9 cellular contexts compared by ENCODE assay signal in genomic region chr20:53899351-53900167, GRCh38.
A peak's percentile ranks its signal among the peaks of the same experiment; 100 is the strongest.
DNase-seq lines count a peak whose midpoint lies in the region; ATAC-seq and TF ChIP-seq lines count a peak whose summit lies in the region.
"Had no signal": no experiment of that assay in that cellular context is flagged by ENCODE, and none has a peak within 500 bp of the region (broad histone marks: within the 10 kb centered on the region; RNA-seq: fewer than 3 reads in every experiment).

No MANE protein-coding gene starts in this region.

- no peaks in the 10 kb centered on the region for H3K9me3 Mint-ChIP-seq in CD4-positive, CD25-positive, alpha-beta regulatory T cell
- no peaks in the 10 kb centered on the region for H3K9me3 Mint-ChIP-seq in Caco-2 (ENCODE audit: unreplicated experiment)

- CTCF ChIA-PET in Panc1 (lab: Charles Lee) (interaction anchor here (1.4 kb wide), 1 partner anchor 16 kb away, joined by 6 read pairs; no protein-coding TSS in a partner anchor), Caco-2 (lab: Charles Lee) (interaction anchor here (0.5 to 0.6 kb wide), 3 partner anchors 36 to 334 kb away, joined by 3 to 4 read pairs (median 3); no protein-coding TSS in a partner anchor)

- no peak overlapping the region for H3K27ac ChIP-seq in CD4-positive, CD25-positive, alpha-beta regulatory T cell (ENCODE audit: insufficient read depth, low read length, poor library complexity, severe bottlenecking)
- peak overlapping the region; percentile 100 for H3K27ac ChIP-seq in Panc1 (ENCODE audit: low read length)
- H3K27ac ChIP-seq: HL-60 had no signal

- peak overlapping the region in 3 of 4 donors; percentile 7 to 60 (median 12) for H3K4me3 Mint-ChIP-seq in CD4-positive, CD25-positive, alpha-beta regulatory T cell
- no peak overlapping the region for H3K4me3 Mint-ChIP-seq in Caco-2 (ENCODE audit: unreplicated experiment)

- in situ Hi-C loops in Panc1 (cut with HindIII; ENCODE audit: low pct_unique_long_range_greater_than_20kb, low sequenced_read_pairs): no loop called here

- peaks cover 11% of the 10 kb centered on the region for H3K4me1 ChIP-seq in CD4-positive, CD25-positive, alpha-beta regulatory T cell (ENCODE audit: control insufficient read depth, insufficient read depth, low read length, poor library complexity, severe bottlenecking)
- H3K4me1 ChIP-seq in Panc1 (ENCODE audit: control insufficient read depth, insufficient read depth, low read length): peaks cover 61% of the 10 kb centered on the region
- peaks cover 19% of the 10 kb centered on the region for H3K4me1 ChIP-seq in Caco-2

- POLR2A ChIA-PET in Panc1 (lab: Charles Lee) (interaction anchor here (0.6 to 1.8 kb wide), 7 partner anchors 12 to 94 kb away, joined by 3 to 9 read pairs (median 3); no protein-coding TSS in a partner anchor), Caco-2 (lab: Charles Lee) (interaction anchor here (1.0 kb wide), 1 partner anchor 9 kb away, joined by 4 read pairs; no protein-coding TSS in a partner anchor)

- H3K36me3 Mint-ChIP-seq in CD4-positive, CD25-positive, alpha-beta regulatory T cell: no peaks in the 10 kb centered on the region
- no peaks in the 10 kb centered on the region for H3K36me3 Mint-ChIP-seq in Caco-2 (ENCODE audit: insufficient read depth, unreplicated experiment)

- peak overlapping the region; percentile 78 to 86 (median 79) for H3K27ac Mint-ChIP-seq in CD4-positive, CD25-positive, alpha-beta regulatory T cell
- H3K27ac Mint-ChIP-seq in Caco-2 (ENCODE audit: unreplicated experiment): no peak overlapping the region

- no peak for TF ChIP-seq CTCF in Panc1 (IDR thresholded peaks at IDR 0.05)
- TF ChIP-seq CTCF in Caco-2 (IDR thresholded peaks at IDR 0.05; ENCODE audit: insufficient read depth in 1 of 2, low read depth in 1 of 2, low read length in 1 of 2, severe bottlenecking in 1 of 2, unreplicated experiment in 1 of 2): no peak

- ATAC-seq in CD4-positive, CD25-positive, alpha-beta regulatory T cell (ENCODE audit: low read depth in 2 of 2): peak; percentile 93 to 94
- peak; percentile 80 for ATAC-seq in GM19455 (IDR thresholded peaks at IDR 0.05; ENCODE audit: unreplicated experiment)
- ATAC-seq in HG03565 (IDR thresholded peaks at IDR 0.05; ENCODE audit: unreplicated experiment): peak; percentile 66
- peak; percentile 85 for ATAC-seq in Panc1

- H3K27me3 Mint-ChIP-seq in CD4-positive, CD25-positive, alpha-beta regulatory T cell: no peaks in the 10 kb centered on the region
- H3K27me3 Mint-ChIP-seq in Caco-2 (ENCODE audit: insufficient read depth, unreplicated experiment): no peaks in the 10 kb centered on the region

- DNase-seq in CD4-positive, CD25-positive, alpha-beta regulatory T cell: peak; percentile 6 to 91 (median 55)
- peak; percentile 87 for DNase-seq in Panc1 (ENCODE audit: low read depth, low spot score)
- DNase-seq in activated T-cell treated with anti-CD3 and anti-CD28 coated beads for 24 hours (ENCODE audit: low read depth): peak; percentile 75
- DNase-seq in germinal center (ENCODE audit: low spot score): peak; percentile 44
- peak; percentile 71 to 78 (median 77) for DNase-seq in stimulated activated CD4-positive, alpha-beta T cell treated with anti-CD3 and anti-CD28 coated beads, Interleukin-12 subunit alpha, Interleukin-12 subunit beta, amount 100 ng/mL, for 48 hours (ENCODE audit: low read depth in 2 of 3, low spot score in 1 of 3)
- no peak for DNase-seq in Caco-2

- no peaks in the 10 kb centered on the region for H3K9me3 ChIP-seq in CD4-positive, CD25-positive, alpha-beta regulatory T cell (ENCODE audit: control insufficient read depth in 2 of 2, low read length in 2 of 2)
- H3K9me3 ChIP-seq in Panc1 (ENCODE audit: control insufficient read depth, insufficient read depth, low read depth, low read length): no peaks in the 10 kb centered on the region
- no peaks in the 10 kb centered on the region for H3K9me3 ChIP-seq in Caco-2

- no peaks in the 10 kb centered on the region for H3K27me3 ChIP-seq in CD4-positive, CD25-positive, alpha-beta regulatory T cell (ENCODE audit: control insufficient read depth, insufficient read depth, low read length)
- no peaks in the 10 kb centered on the region for H3K27me3 ChIP-seq in Panc1 (ENCODE audit: control insufficient read depth, insufficient read depth, low read length)
- no peaks in the 10 kb centered on the region for H3K27me3 ChIP-seq in Caco-2 (replicated peaks; ENCODE audit: control insufficient read depth, insufficient read depth, low read length)

- H3K36me3 ChIP-seq in CD4-positive, CD25-positive, alpha-beta regulatory T cell (ENCODE audit: control insufficient read depth, insufficient read depth, low read length): no peaks in the 10 kb centered on the region
- no peaks in the 10 kb centered on the region for H3K36me3 ChIP-seq in Panc1 (ENCODE audit: control insufficient read depth, insufficient read depth, low read length)
- no peaks in the 10 kb centered on the region for H3K36me3 ChIP-seq in Caco-2 (ENCODE audit: control insufficient read depth, insufficient read depth, low read length)

- H3K4me1 Mint-ChIP-seq in CD4-positive, CD25-positive, alpha-beta regulatory T cell: peaks cover 6 to 39% (median 29%) of the 10 kb centered on the region in 4 donors
- H3K4me1 Mint-ChIP-seq in Caco-2 (ENCODE audit: low read depth, unreplicated experiment): peaks cover 15% of the 10 kb centered on the region

- intact Hi-C loops in Panc1 (cut with micrococcal nuclease; ENCODE audit: unreplicated experiment): no loop called here
- intact Hi-C loops in Caco-2 (cut with micrococcal nuclease; ENCODE audit: unreplicated experiment): no loop called here

- BruUV-seq in Panc1 (replicated peaks; lab: Mats Ljungman, UMichigan): no TSS peak
- BruUV-seq in Caco-2 (replicated peaks; lab: Mats Ljungman, UMichigan): no TSS peak

- peak overlapping the region; percentile 31 for H3K4me3 ChIP-seq in CD4-positive, CD25-positive, alpha-beta regulatory T cell (ENCODE audit: low read depth, low read length)
- no peak overlapping the region for H3K4me3 ChIP-seq in Panc1 (ENCODE audit: low read depth in 2 of 2, low read length in 2 of 2)
- H3K4me3 ChIP-seq in Caco-2 (ENCODE audit: low read depth, low read length): no peak overlapping the region

Comparison
In these comparisons a context has a peak if more than half of its experiments do, and no peak if none do; other contexts are left out.
1. DNase-seq: peak in CD4-positive, CD25-positive, alpha-beta regulatory T cell (3 of 3), Panc1 (single experiment), activated T-cell treated with anti-CD3 and anti-CD28 coated beads for 24 hours (single experiment), germinal center (single experiment) and stimulated activated CD4-positive, alpha-beta T cell treated with anti-CD3 and anti-CD28 coated beads, Interleukin-12 subunit alpha, Interleukin-12 subunit beta, amount 100 ng/mL, for 48 hours (3 of 3); none in Caco-2 (0 of 2).
2. Peak in every context shown above with its lines, with median percentiles within 50 percentile points of each other: ATAC-seq.